8 cellular contexts compared by ENCODE assay signal in genomic region chr11:120334894-120335462, GRCh38. TPM values are rescaled to one million over a fixed set of nuclear protein-coding genes. Genes with fewer than 3 reads are reported as not detected.
DNase-seq lines count a peak whose midpoint lies in the region; ATAC-seq, FAIRE-seq and TF ChIP-seq lines count a peak whose summit lies in the region.

No MANE protein-coding gene starts in this region.

- no peak for TF ChIP-seq POLR2A in GM12891 (IDR thresholded peaks at IDR 0.05; ENCODE audit: low read depth, low read length)

- FAIRE-seq in GM12891 (lab: Jason Lieb, UNC): peak; percentile 67

- peak overlapping the region; percentile 70 for H3K9ac ChIP-seq in iPS-18a (ENCODE audit: low read length)

- TF ChIP-seq CTCF in brain microvascular endothelial cell (IDR thresholded peaks at IDR 0.05; ENCODE audit: low read depth, low read length, missing control alignments): peak; percentile 72

- peaks cover 24% of the 10 kb centered on the region for H3K4me1 ChIP-seq in iPS-18a (ENCODE audit: control insufficient read depth, low read depth, low read length)

- no peak for ATAC-seq in HG03095 (IDR thresholded peaks at IDR 0.05; ENCODE audit: unreplicated experiment)

- DNase-seq in A172 (ENCODE audit: low spot score) (peak; percentile 64), GM12891 (ENCODE audit: insufficient read length, low spot score) (peak; percentile 37), NCI-H146 treated with DMSO at 0.1 percent for 48 hours (lab: John Stamatoyannopoulos, UW; ENCODE audit: unreplicated experiment) (peak; percentile 77), SW480 (ENCODE audit: low spot score) (peak; percentile 82), brain microvascular endothelial cell (peak; percentile 84), skeletal muscle cell (ENCODE audit: low read depth) (peak; percentile 73)

- in situ Hi-C loops in brain microvascular endothelial cell (cut with HindIII; ENCODE audit: low pct_ligation_motif_present, low sequenced_read_pairs): no loop called here

- H3K9me3 ChIP-seq in iPS-18a (ENCODE audit: control insufficient read depth, low read depth, low read length): no peaks in the 10 kb centered on the region

- H3K36me3 ChIP-seq in brain microvascular endothelial cell (replicated peaks): peaks cover 7% of the 10 kb centered on the region
- peaks cover 6% of the 10 kb centered on the region for H3K36me3 ChIP-seq in iPS-18a (ENCODE audit: control insufficient read depth, low read depth, low read length)

- H3K27ac ChIP-seq in brain microvascular endothelial cell: peak overlapping the region; percentile 76
- H3K27ac ChIP-seq in iPS-18a (ENCODE audit: low read length): no peak overlapping the region

- H3K4me3 ChIP-seq in brain microvascular endothelial cell (ENCODE audit: low read depth, low read length) (peak overlapping the region; percentile 67), iPS-18a (ENCODE audit: low read length) (peak overlapping the region; percentile 99), skeletal muscle cell (ENCODE audit: low read depth, low read length) (peak overlapping the region; percentile 94)

- H3K27me3 ChIP-seq in brain microvascular endothelial cell (replicated peaks) (no peaks in the 10 kb centered on the region), iPS-18a (ENCODE audit: control insufficient read depth, insufficient read depth, low read length) (no peaks in the 10 kb centered on the region)

TF ChIP-seq in GM12891, 5 proteins besides CTCF, POLR2A, EP300 and RAD21:
- TF ChIP-seq POU2F2 (IDR thresholded peaks at IDR 0.05; ENCODE audit: low read depth, low read length) (no peak), SPI1 (IDR thresholded peaks at IDR 0.05; ENCODE audit: low read depth, low read length) (peak; percentile 76)

RNA-seq across cellular contexts. Expression of gene ARHGEF12, which starts 1.2 kb away (rescaled TPM):
- 18.9 and 29.4 TPM in 2 replicates for total RNA-seq in A172 (2014; rRNA removed; shearing (Covaris generic))
- polyA plus RNA-seq in GM12891 (2012; ENCODE audit: low read depth, missing spikeins): 12.9 TPM

RNA-seq across cellular contexts. Expression of gene TLCD5, which starts 9.9 kb away (rescaled TPM):
- 7.1 and 7.3 TPM in 2 replicates for total RNA-seq in A172 (2014; rRNA removed; shearing (Covaris generic))
- polyA plus RNA-seq in GM12891 (2012; ENCODE audit: low read depth, missing spikeins): 2.6 TPM
